Comparison of ENCODE assay signal across 10 cellular contexts in the genomic region with DNA sequence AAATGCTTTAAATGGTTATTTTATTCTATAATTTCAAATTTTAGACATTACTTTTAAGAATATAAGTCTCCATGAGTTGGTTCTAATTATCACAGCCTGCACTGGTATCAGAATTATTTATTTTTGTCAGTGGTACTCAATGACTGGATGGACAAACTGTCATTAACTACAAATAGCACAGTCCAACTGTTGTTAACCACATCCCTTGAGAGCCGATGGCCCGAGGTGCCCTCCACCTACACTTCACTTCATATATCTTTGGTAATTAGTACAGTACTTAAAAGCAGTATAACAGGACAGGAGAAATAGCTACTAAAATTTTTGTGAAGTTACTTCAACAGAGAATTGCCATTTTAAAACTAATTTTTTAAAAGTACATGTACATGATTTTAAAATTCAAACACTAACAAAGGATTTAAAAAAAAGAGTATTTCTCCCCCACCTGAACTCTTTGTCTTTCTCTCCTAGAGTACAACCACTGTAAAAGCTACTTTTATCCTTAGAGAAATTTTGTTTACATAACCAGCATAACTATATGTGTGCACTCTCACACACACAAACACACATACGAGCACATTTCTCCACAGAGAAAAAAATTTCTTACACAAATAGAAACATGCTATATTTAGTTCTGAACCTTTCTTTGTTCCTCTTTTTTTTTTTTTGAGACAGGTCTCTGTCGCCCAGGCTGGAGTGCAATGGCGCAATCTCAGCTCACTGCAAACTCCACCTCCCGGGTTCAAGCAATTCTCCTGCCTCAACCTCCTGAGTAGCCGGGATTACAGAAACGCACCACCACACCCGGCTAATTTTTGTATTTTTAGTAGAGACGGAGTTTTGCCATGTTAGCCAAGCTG. TPM values are rescaled to one million over a fixed set of nuclear protein-coding genes. Genes with fewer than 3 reads are reported as not detected.
DNase-seq lines count a peak whose midpoint lies in the region; ATAC-seq and TF ChIP-seq lines count a peak whose summit lies in the region.
"Had no signal": no experiment of that assay in that cellular context is flagged by ENCODE, and none has a peak within 500 bp of the region (broad histone marks: within the 10 kb centered on the region; RNA-seq: fewer than 3 reads in every experiment).

No MANE protein-coding gene starts in this region.

- peak; percentile 71 for ATAC-seq in GM21381 (IDR thresholded peaks at IDR 0.05; ENCODE audit: unreplicated experiment)
- ATAC-seq in HG03520 (IDR thresholded peaks at IDR 0.05; ENCODE audit: unreplicated experiment): peak; percentile 63
- peak; percentile 6 for ATAC-seq in esophagus mucosa

- TF ChIP-seq CTCF in GM12875 (IDR thresholded peaks at IDR 0.05; ENCODE audit: borderline replicate concordance, insufficient read depth, low read depth, low read length): no peak

- peak overlapping the region; percentile 43 for H3K4me3 ChIP-seq in GM12875 (ENCODE audit: low read depth, low read length)

- DNase-seq in GF-D8 (lab: John Stamatoyannopoulos, UW): no peak
- DNase-seq in NCI-H2107 treated with DMSO at 0.1 percent for 48 hours (lab: John Stamatoyannopoulos, UW; ENCODE audit: unreplicated experiment): no peak
- no peak for DNase-seq in amygdala (lab: John Stamatoyannopoulos, UW)
- DNase-seq in NCI-H1694 treated with DMSO at 0.1 percent for 48 hours (lab: John Stamatoyannopoulos, UW): no peak
- DNase-seq: H9, kidney glomerular epithelial cell had no signal

RNA-seq across cellular contexts. Expression of a gene that starts 6.5 kb away (rescaled TPM):
- total RNA-seq in esophagus mucosa: 12.2 TPM

RNA-seq across cellular contexts. Expression of a gene that starts 17.9 kb away (rescaled TPM):
- total RNA-seq in esophagus mucosa: 14.5 TPM

RNA-seq across cellular contexts. Expression of a gene that starts 47.7 kb away (rescaled TPM):
- 14.7 TPM for total RNA-seq in esophagus mucosa

Comparison
In these comparisons a context has a peak if more than half of its experiments do, and no peak if none do; other contexts are left out.
1. ATAC-seq: peak in every context shown above with its lines; median percentile 71 in GM21381; 63 in HG03520; 6 in esophagus mucosa.